ENCODE assay signal across 20 cellular contexts in the genomic region with DNA sequence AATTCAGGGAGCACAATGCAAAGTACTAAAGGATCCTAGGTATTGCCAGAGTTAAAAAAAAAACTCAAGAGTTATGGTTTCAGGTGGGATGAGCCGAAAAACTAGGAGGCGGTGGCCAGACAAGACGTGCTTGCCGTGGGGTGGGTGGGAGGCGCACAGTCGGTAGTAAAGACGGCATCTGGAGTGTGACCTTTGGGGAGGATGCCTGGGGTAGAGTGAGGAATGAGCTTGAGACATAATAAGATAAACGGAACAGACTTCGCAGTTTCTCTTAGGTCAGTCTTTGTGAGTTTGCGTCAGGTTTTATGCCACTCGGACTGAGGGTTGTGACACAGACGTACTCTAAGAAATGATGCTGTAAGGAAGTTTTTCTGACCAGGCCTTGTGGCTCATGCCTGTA.
A peak's percentile ranks its signal among the peaks of the same experiment; 100 is the strongest.
DNase-seq lines count a peak whose midpoint lies in the region; ATAC-seq, FAIRE-seq and TF ChIP-seq lines count a peak whose summit lies in the region.
"Had no signal": no experiment of that assay in that cellular context is flagged by ENCODE, and none has a peak within 500 bp of the region (broad histone marks: within the 10 kb centered on the region; RNA-seq: fewer than 3 reads in every experiment).

No MANE protein-coding gene starts in this region.

- H3K4me1 Mint-ChIP-seq in neural crest cell (peaks cover 51% of the 10 kb centered on the region), type B pancreatic cell (ENCODE audit: unreplicated experiment) (peaks cover 3% of the 10 kb centered on the region)
- H3K4me1 Mint-ChIP-seq: CD4-positive, alpha-beta memory T cell had no signal

- no peak overlapping the region for H3K4me2 ChIP-seq in H1 (ENCODE audit: insufficient read depth in 1 of 2, low read depth in 2 of 2, low read length in 2 of 2)
- H3K4me2 ChIP-seq: PC-9 had no signal

- FAIRE-seq in H1 (lab: Jason Lieb, UNC): no peak
- FAIRE-seq: GM19239, K562 had no signal

- H2BK120ac ChIP-seq in H1 (replicated peaks; ENCODE audit: low read depth, low read length): no peak overlapping the region

- no peaks in the 10 kb centered on the region for H3K36me3 ChIP-seq in H1 (ENCODE audit: control insufficient read depth in 2 of 4, insufficient read depth in 4 of 4, low read length in 3 of 4)
- H3K36me3 ChIP-seq: BE2C had no signal

- no peak for ATAC-seq in HG03378 (IDR thresholded peaks at IDR 0.05; ENCODE audit: unreplicated experiment)
- no peak for ATAC-seq in GM18520 (IDR thresholded peaks at IDR 0.05; ENCODE audit: unreplicated experiment)
- ATAC-seq: K562 had no signal

- H2AFZ ChIP-seq in H1 (ENCODE audit: low read length): no peak overlapping the region
- H2AFZ ChIP-seq: PC-9 had no signal

- H3K36me3 Mint-ChIP-seq in neural crest cell (ENCODE audit: low read depth): peaks cover 7% of the 10 kb centered on the region
- H3K36me3 Mint-ChIP-seq in type B pancreatic cell: peaks cover 9% of the 10 kb centered on the region
- H3K36me3 Mint-ChIP-seq: CD4-positive, alpha-beta memory T cell had no signal

- no peak overlapping the region for H4K8ac ChIP-seq in H1 (ENCODE audit: extremely low read depth, insufficient read depth, low read length)

- CTCF ChIA-PET in H1 (lab: Charles Lee; ENCODE audit: partially characterized antibody): interaction anchor here (0.9 kb wide), 1 partner anchor 102 kb away, joined by 3 read pairs; no protein-coding TSS in a partner anchor

- H3K27me3 ChIP-seq in H1 (replicated peaks in 1 of 4; ENCODE audit: control insufficient read depth in 3 of 4, extremely low read depth in 1 of 4, insufficient read depth in 3 of 4, low read length in 3 of 4): no peaks in the 10 kb centered on the region
- H3K27me3 ChIP-seq: BE2C had no signal

- peaks cover 9 to 21% (median 13%) of the 10 kb centered on the region in 4 experiments for H3K4me1 ChIP-seq in H1 (replicated peaks in 1 of 4; ENCODE audit: control insufficient read depth in 3 of 4, insufficient read depth in 4 of 4, low read length in 3 of 4)
- H3K4me1 ChIP-seq: BE2C had no signal

- no peak overlapping the region for H2BK5ac ChIP-seq in H1 (ENCODE audit: low read depth, low read length)

- peaks cover 2% of the 10 kb centered on the region; the same call in 1 of the 2 replicates for H3K23me2 ChIP-seq in H1 (ENCODE audit: low read depth, low read length)

- no peak overlapping the region for H3K9ac ChIP-seq in H1 (replicated peaks in 1 of 4; ENCODE audit: extremely low read depth in 1 of 4, low read depth in 3 of 4, low read length in 3 of 4)

- H3K79me1 ChIP-seq in H1 (ENCODE audit: low read depth, low read length): no peaks in the 10 kb centered on the region

- 92% methylated on average over 12 of the region's 12 CpGs; no CpG with 5 or more reads in 1 of the 2 experiments for WGBS in H1 (ENCODE audit: extremely low coverage in 1 of 2, insufficient coverage in 1 of 2, insufficient read length in 1 of 2, insufficient replicate concordance in 2 of 2, low coverage in 1 of 2, low lambda C conversion rate in 2 of 2, missing lambda C conversion rate in 1 of 2), 2 experiments

- no peak overlapping the region for H2BK15ac ChIP-seq in H1 (ENCODE audit: low read length)

- no peak overlapping the region for H4K5ac ChIP-seq in H1 (ENCODE audit: insufficient read length, low read depth, low read length)

- H3K14ac ChIP-seq in H1 (ENCODE audit: insufficient read length): no peak overlapping the region

- H3K4me3 Mint-ChIP-seq in neural crest cell (no peak overlapping the region), type B pancreatic cell (no peak overlapping the region)
- H3K4me3 Mint-ChIP-seq: CD4-positive, alpha-beta memory T cell had no signal

- H3K56ac ChIP-seq in H1 (replicated peaks; ENCODE audit: insufficient read length, low read depth, low read length): no peak overlapping the region

- TF ChIP-seq RAD21 in H1 (IDR thresholded peaks at IDR 0.05 in 1 of 2, conservative IDR thresholded peaks at IDR 0.05 in 1 of 2; ENCODE audit: low read depth in 2 of 2, low read length in 2 of 2): no peak

- H3K9me3 ChIP-seq in H1 (ENCODE audit: insufficient read depth in 2 of 2, low read depth in 1 of 2, low read length in 1 of 2): peaks cover 3 to 6% of the 10 kb centered on the region in 2 experiments; a peak in 3 of 4 replicates
- H3K9me3 ChIP-seq: BE2C had no signal

- no peak for TF ChIP-seq EP300 in H1 (IDR thresholded peaks at IDR 0.05; ENCODE audit: borderline replicate concordance in 1 of 2, low read depth in 2 of 2, low read length in 2 of 2)

- H4K20me1 ChIP-seq in H1 (replicated peaks in 1 of 2; ENCODE audit: control insufficient read depth in 1 of 2, insufficient read depth in 2 of 2, low read length in 2 of 2): no peaks in the 10 kb centered on the region

- no peak overlapping the region for H2AK5ac ChIP-seq in H1 (ENCODE audit: low read depth, low read length)

- POLR2A ChIA-PET in H1 (lab: Charles Lee; ENCODE audit: partially characterized antibody): no interaction called here

- no peaks in the 10 kb centered on the region for H3K27me3 Mint-ChIP-seq in neural crest cell (ENCODE audit: low read depth)
- H3K27me3 Mint-ChIP-seq in type B pancreatic cell: no peaks in the 10 kb centered on the region

- peak overlapping the region; percentile 40 for H4K91ac ChIP-seq in H1 (replicated peaks; ENCODE audit: insufficient read length, low read length)

- no peak overlapping the region for H3K4ac ChIP-seq in H1 (replicated peaks; ENCODE audit: insufficient read length, low read depth, low read length)

- no peak overlapping the region for H3K23ac ChIP-seq in H1 (ENCODE audit: insufficient read length)

- H2BK12ac ChIP-seq in H1 (ENCODE audit: low read depth, low read length): no peak overlapping the region

- H3K27ac ChIP-seq in H1 (ENCODE audit: low read depth, low read length): no peak overlapping the region
- H3K27ac ChIP-seq: PC-9 had no signal

- H3K9me3 Mint-ChIP-seq in neural crest cell: peaks cover 4% of the 10 kb centered on the region
- no peaks in the 10 kb centered on the region for H3K9me3 Mint-ChIP-seq in type B pancreatic cell

- no peak for TF ChIP-seq CTCF in H1 (IDR thresholded peaks at IDR 0.05; ENCODE audit: control extremely low read depth in 1 of 3, insufficient read depth in 1 of 3, low read depth in 1 of 3, low read length in 3 of 3)
- no peak for TF ChIP-seq CTCF in neural crest cell (conservative IDR thresholded peaks at IDR 0.05)
- TF ChIP-seq CTCF in type B pancreatic cell (conservative IDR thresholded peaks at IDR 0.05): no peak

- TF ChIP-seq POLR2A in H1 (IDR thresholded peaks at IDR 0.05; ENCODE audit: control extremely low read depth in 1 of 2, low read depth in 2 of 2, low read length in 2 of 2): no peak

- no peak overlapping the region for H3K18ac ChIP-seq in H1 (ENCODE audit: extremely low read depth, low read length)

- H3K4me3 ChIP-seq in H1 (ENCODE audit: extremely low read depth in 1 of 4, insufficient read depth in 2 of 4, low read depth in 3 of 4, low read length in 4 of 4): no peak overlapping the region
- H3K4me3 ChIP-seq: K562, PC-9 had no signal

- peak; percentile 3 for DNase-seq in activated CD8-positive, alpha-beta memory T cell treated with anti-CD3 and anti-CD28 coated beads for 24 hours
- DNase-seq in activated CD8-positive, alpha-beta memory T cell treated with anti-CD3 and anti-CD28 coated beads, Interleukin-2, amount 50 U/mL, for 4 hours: no peak
- DNase-seq in H1 (ENCODE audit: low read depth in 1 of 2, low spot score in 2 of 2) (peak in 1 of 2 experiments; percentile 13), neural crest cell (ENCODE audit: low read depth, low spot score) (peak; percentile 0), type B pancreatic cell (ENCODE audit: extremely low spot score, unreplicated experiment) (peak; percentile 25), NCI-H1105 treated with DMSO at 0.1 percent for 48 hours (lab: John Stamatoyannopoulos, UW) (no peak)
- DNase-seq: 8988T; BE2C; Calu3; CD4-positive, alpha-beta memory T cell; HCEC 1CT; NCI-H1436; NCI-H2029 treated with DMSO at 0.1 percent for 48 hours; NCI-H2171 treated with DMSO at 0.1 percent for 48 hours; NCI-H774; PC-9 had no signal

- no peaks in the 10 kb centered on the region for H3K79me2 ChIP-seq in H1 (ENCODE audit: control insufficient read depth in 1 of 2, insufficient read depth in 2 of 2, low read length in 2 of 2)

- H3K27ac Mint-ChIP-seq in neural crest cell (ENCODE audit: unreplicated experiment) (no peak overlapping the region), type B pancreatic cell (no peak overlapping the region)

- peak overlapping the region; percentile 34; the same call in 1 of the 2 replicates for H2BK20ac ChIP-seq in H1 (ENCODE audit: low read length)

TF ChIP-seq in H1, 55 proteins besides CTCF, POLR2A, EP300 and RAD21 (continues in another document):
- TF ChIP-seq, protein P1, sequence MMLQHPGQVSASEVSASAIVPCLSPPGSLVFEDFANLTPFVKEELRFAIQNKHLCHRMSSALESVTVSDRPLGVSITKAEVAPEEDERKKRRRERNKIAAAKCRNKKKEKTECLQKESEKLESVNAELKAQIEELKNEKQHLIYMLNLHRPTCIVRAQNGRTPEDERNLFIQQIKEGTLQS (IDR thresholded peaks at IDR 0.05; ENCODE audit: insufficient read depth, low read depth, low read length): no peak
- TF ChIP-seq TAF7 (optimal IDR thresholded peaks at IDR 0.05; ENCODE audit: borderline replicate concordance, low read depth, low read length) (no peak), KDM5A (IDR thresholded peaks at IDR 0.05; ENCODE audit: low read length) (no peak), SUZ12 (IDR thresholded peaks at IDR 0.05; ENCODE audit: low read length) (no peak), CBX8 (IDR thresholded peaks at IDR 0.05; ENCODE audit: borderline replicate concordance, low read depth, low read length) (no peak), JUN (IDR thresholded peaks at IDR 0.05; ENCODE audit: low read depth, low read length) (no peak), SIN3A (conservative IDR thresholded peaks at IDR 0.05 in 1 of 2, IDR thresholded peaks at IDR 0.05 in 1 of 2; ENCODE audit: low read depth in 1 of 2, low read length in 2 of 2) (no peak), BCL11A (IDR thresholded peaks at IDR 0.05; ENCODE audit: low read depth in 2 of 2, low read length in 2 of 2) (no peak), RXRA (IDR thresholded peaks at IDR 0.05; ENCODE audit: insufficient read depth, low read depth, low read length) (no peak), CBX5 (IDR thresholded peaks at IDR 0.05; ENCODE audit: low read depth, low read length) (no peak)
- TF ChIP-seq, protein P2, sequence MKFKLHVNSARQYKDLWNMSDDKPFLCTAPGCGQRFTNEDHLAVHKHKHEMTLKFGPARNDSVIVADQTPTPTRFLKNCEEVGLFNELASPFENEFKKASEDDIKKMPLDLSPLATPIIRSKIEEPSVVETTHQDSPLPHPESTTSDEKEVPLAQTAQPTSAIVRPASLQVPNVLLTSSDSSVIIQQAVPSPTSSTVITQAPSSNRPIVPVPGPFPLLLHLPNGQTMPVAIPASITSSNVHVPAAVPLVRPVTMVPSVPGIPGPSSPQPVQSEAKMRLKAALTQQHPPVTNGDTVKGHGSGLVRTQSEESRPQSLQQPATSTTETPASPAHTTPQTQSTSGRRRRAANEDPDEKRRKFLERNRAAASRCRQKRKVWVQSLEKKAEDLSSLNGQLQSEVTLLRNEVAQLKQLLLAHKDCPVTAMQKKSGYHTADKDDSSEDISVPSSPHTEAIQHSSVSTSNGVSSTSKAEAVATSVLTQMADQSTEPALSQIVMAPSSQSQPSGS (IDR thresholded peaks at IDR 0.05; ENCODE audit: low read length): no peak

Comparison
In these comparisons a context has a peak if more than half of its experiments do, and no peak if none do; other contexts are left out.
1. DNase-seq: peak in activated CD8-positive, alpha-beta memory T cell treated with anti-CD3 and anti-CD28 coated beads for 24 hours (single experiment), neural crest cell (single experiment) and type B pancreatic cell (single experiment); none in activated CD8-positive, alpha-beta memory T cell treated with anti-CD3 and anti-CD28 coated beads, Interleukin-2, amount 50 U/mL, for 4 hours (single experiment) and NCI-H1105 treated with DMSO at 0.1 percent for 48 hours (single experiment).